7 cellular contexts compared by ENCODE assay signal in the genomic region with DNA sequence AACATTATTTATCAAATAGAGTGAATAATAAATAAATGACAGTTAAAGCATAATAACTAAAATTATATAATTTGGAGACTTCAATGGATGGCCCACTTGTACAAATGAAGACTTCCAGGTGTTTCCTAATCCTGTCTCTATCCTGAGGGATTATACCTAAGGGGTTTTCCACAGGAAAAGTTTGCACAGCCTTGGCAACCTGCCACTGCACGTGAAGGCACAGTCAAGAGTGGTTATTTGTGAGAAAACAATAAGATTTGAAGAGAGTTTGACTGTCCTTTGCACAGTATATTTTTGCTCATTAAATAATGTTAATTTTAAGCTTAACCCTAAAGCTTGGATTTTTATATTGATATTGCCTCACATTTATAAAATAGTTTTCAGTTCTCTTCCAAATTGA.
DNase-seq lines count a peak whose midpoint lies in the region; ATAC-seq, FAIRE-seq and TF ChIP-seq lines count a peak whose summit lies in the region.
"Not testable (repeated sequence)": the region's sequence is repeated elsewhere in the genome, so short reads cannot be mapped to it uniquely, and the experiment has no call there.

No MANE protein-coding gene starts in this region.

- H3K4me3 ChIP-seq in CD4-positive, CD25-positive, alpha-beta regulatory T cell (ENCODE audit: low read depth, low read length), result peak overlapping the region; percentile 66
- peak overlapping the region; percentile 32 to 40 for H3K4me3 ChIP-seq in ascending aorta
- not testable (repeated sequence) for H3K4me3 ChIP-seq in keratinocyte (ENCODE audit: control insufficient read depth in 2 of 3, extremely low read depth in 1 of 3, insufficient read depth in 2 of 3, low read depth in 1 of 3, low read length in 3 of 3); tibial artery

- dilution Hi-C loops in keratinocyte (cut with MboI; ENCODE audit: extremely low pct_ligation_motif_present, low sequenced_read_pairs), result not testable (repeated sequence)

- H3K27ac Mint-ChIP-seq in CD4-positive, CD25-positive, alpha-beta regulatory T cell, result not testable (repeated sequence)

- not testable (repeated sequence) for H3K27me3 ChIP-seq in CD4-positive, CD25-positive, alpha-beta regulatory T cell (ENCODE audit: control insufficient read depth, insufficient read depth, low read length); ascending aorta; keratinocyte (ENCODE audit: control insufficient read depth, extremely low read depth, insufficient read depth, low read length); tibial artery

- not testable (repeated sequence) for H4K20me1 ChIP-seq in keratinocyte (ENCODE audit: control insufficient read depth, extremely low read depth, insufficient read depth, low read length)

- not testable (repeated sequence) for H3K9me3 ChIP-seq in CD4-positive, CD25-positive, alpha-beta regulatory T cell (ENCODE audit: control insufficient read depth in 2 of 2, low read length in 2 of 2); ascending aorta; keratinocyte (ENCODE audit: control insufficient read depth, low read depth, low read length); tibial artery

- not testable (repeated sequence) for H3K9ac ChIP-seq in keratinocyte (ENCODE audit: control insufficient read depth, extremely low read depth, insufficient read depth, low read length)

- not testable (repeated sequence) for DNase-seq in CD4-positive, CD25-positive, alpha-beta regulatory T cell; ascending aorta (ENCODE audit: low spot score in 2 of 2); keratinocyte (ENCODE audit: low read depth, low spot score); tibial artery
- peak; percentile 11 for DNase-seq in NCI-H1105 treated with DMSO at 0.1 percent for 48 hours (lab: John Stamatoyannopoulos, UW)
- DNase-seq in Right ventricle myocardium superior, result peak; percentile 48
- peak; percentile 62 for DNase-seq in sciatic nerve (ENCODE audit: low spot score)

- peak; percentile 56 for FAIRE-seq in keratinocyte (lab: Jason Lieb, UNC)

- H3K4me3 Mint-ChIP-seq in CD4-positive, CD25-positive, alpha-beta regulatory T cell, result peak overlapping the region in 2 of 4 donors; percentile 48 to 60

- H3K36me3 Mint-ChIP-seq in CD4-positive, CD25-positive, alpha-beta regulatory T cell, result not testable (repeated sequence)

- H3K79me2 ChIP-seq in keratinocyte (ENCODE audit: control insufficient read depth, insufficient read depth, low read length), result not testable (repeated sequence)

- H3K27ac ChIP-seq in CD4-positive, CD25-positive, alpha-beta regulatory T cell (ENCODE audit: insufficient read depth, low read length, poor library complexity, severe bottlenecking); keratinocyte (ENCODE audit: control insufficient read depth, insufficient read depth, low read length): not testable (repeated sequence)
- peak overlapping the region; percentile 32 to 53 for H3K27ac ChIP-seq in ascending aorta
- peak overlapping the region; percentile 6 to 55 for H3K27ac ChIP-seq in tibial artery

- H3K9me1 ChIP-seq in keratinocyte (ENCODE audit: control insufficient read depth, extremely low read depth, insufficient read depth, low read length), result not testable (repeated sequence)

- not testable (repeated sequence) for ATAC-seq in CD4-positive, CD25-positive, alpha-beta regulatory T cell (ENCODE audit: low read depth in 2 of 2); Right ventricle myocardium superior (ENCODE audit: poor library complexity); sciatic nerve

- peaks cover 2 to 16% (median 7%) of the 10 kb centered on the region in 4 donors for H3K4me1 Mint-ChIP-seq in CD4-positive, CD25-positive, alpha-beta regulatory T cell

- not testable (repeated sequence) for H3K4me1 ChIP-seq in CD4-positive, CD25-positive, alpha-beta regulatory T cell (ENCODE audit: control insufficient read depth, insufficient read depth, low read length, poor library complexity, severe bottlenecking); ascending aorta; keratinocyte (ENCODE audit: control insufficient read depth, extremely low read depth, insufficient read depth, low read length)
- peaks cover 0 to 24% (median 2%) of the 10 kb centered on the region in 4 donors for H3K4me1 ChIP-seq in tibial artery

- not testable (repeated sequence) for H3K9me3 Mint-ChIP-seq in CD4-positive, CD25-positive, alpha-beta regulatory T cell

- TF ChIP-seq CTCF in ascending aorta (IDR thresholded peaks at IDR 0.05); keratinocyte (optimal IDR thresholded peaks at IDR 0.05 in 1 of 3, IDR thresholded peaks at IDR 0.05 in 1 of 3, conservative IDR thresholded peaks at IDR 0.05 in 1 of 3; ENCODE audit: extremely low read depth in 1 of 3, insufficient read depth in 2 of 3, low read length in 3 of 3); tibial artery (IDR thresholded peaks at IDR 0.05): not testable (repeated sequence)

- H2AFZ ChIP-seq in keratinocyte (ENCODE audit: control insufficient read depth, low read length), result not testable (repeated sequence)

- intact Hi-C loops in ascending aorta (cut with DNase I); Right ventricle myocardium superior (cut with DNase I); sciatic nerve (cut with DNase I); tibial artery (cut with DNase I; ENCODE audit: low total_unique reads): not testable (repeated sequence)

- H3K27me3 Mint-ChIP-seq in CD4-positive, CD25-positive, alpha-beta regulatory T cell, result not testable (repeated sequence)

- not testable (repeated sequence) for H3K4me2 ChIP-seq in keratinocyte (ENCODE audit: control insufficient read depth, extremely low read depth, insufficient read depth, low read depth, low read length)

- not testable (repeated sequence) for H3K36me3 ChIP-seq in CD4-positive, CD25-positive, alpha-beta regulatory T cell (ENCODE audit: control insufficient read depth, insufficient read depth, low read length); ascending aorta; keratinocyte (ENCODE audit: control insufficient read depth in 2 of 2, extremely low read depth in 1 of 2, insufficient read depth in 2 of 2, low read length in 2 of 2); tibial artery
